ENCODE assay signal across 20 cellular contexts in the genomic region with DNA sequence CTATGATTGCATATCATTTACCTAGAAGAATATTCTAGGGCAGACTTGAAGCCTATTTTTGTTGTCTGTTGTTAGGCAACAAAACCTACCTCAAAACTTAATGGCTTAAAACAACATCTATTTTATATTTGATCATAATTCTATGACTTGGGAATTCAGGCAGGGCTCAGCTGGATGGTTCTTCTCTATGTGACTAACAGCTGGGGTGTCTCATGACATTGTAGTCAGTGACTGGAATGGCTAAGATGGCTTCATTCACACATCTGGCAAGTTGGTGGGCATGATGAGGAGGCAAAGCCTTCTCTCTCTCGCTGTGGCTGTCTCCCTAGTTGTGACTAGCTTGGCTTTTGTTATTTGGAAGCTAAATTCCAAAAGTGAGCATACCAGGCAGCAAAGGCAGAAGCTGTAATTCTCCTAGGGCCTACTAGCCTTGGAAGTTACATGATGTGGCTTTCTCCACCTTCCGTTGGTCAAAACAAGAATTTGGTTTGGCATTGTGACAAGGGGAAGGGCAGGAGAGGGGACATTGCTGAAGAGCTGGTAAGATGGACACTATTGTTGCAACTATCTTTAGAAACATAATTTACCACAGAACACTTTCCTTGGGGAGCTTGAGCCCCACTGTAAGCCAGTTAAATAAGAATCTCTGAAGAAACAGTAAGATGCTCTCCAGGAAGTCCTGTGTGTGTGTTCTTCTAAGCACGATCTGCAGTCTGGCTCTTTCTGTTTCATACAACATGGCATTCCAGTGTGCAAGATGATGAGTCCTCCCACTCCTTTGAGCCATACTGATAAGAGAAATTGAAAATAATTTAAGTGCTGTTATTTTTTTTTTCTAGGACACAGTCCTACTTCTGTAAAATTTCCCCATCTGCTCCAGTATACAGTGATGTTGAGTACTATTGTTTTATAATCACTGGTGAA. TPM values are rescaled to one million over a fixed set of nuclear protein-coding genes. Genes with fewer than 3 reads are reported as not detected.
DNase-seq lines count a peak whose midpoint lies in the region; ATAC-seq lines count a peak whose summit lies in the region.
"Had no signal": no experiment of that assay in that cellular context is flagged by ENCODE, and none has a peak within 500 bp of the region (broad histone marks: within the 10 kb centered on the region; RNA-seq: fewer than 3 reads in every experiment).

No MANE protein-coding gene starts in this region.

- H3K9me3 Mint-ChIP-seq in naive thymus-derived CD4-positive, alpha-beta T cell, result peaks cover 0 to 10% (median 0%) of the 10 kb centered on the region in 11 donors
- H3K9me3 Mint-ChIP-seq: immature natural killer cell had no signal

- H3K27me3 Mint-ChIP-seq in naive thymus-derived CD4-positive, alpha-beta T cell, result no peaks in the 10 kb centered on the region
- H3K27me3 Mint-ChIP-seq: activated CD4-positive, alpha-beta memory T cell treated with anti-CD3 and anti-CD28 coated beads, Interleukin-2, amount 10 ng/mL, durations not matched to agents 7 days and 5 days had no signal

- ATAC-seq in naive thymus-derived CD4-positive, alpha-beta T cell, result no peak
- ATAC-seq in HG02870 (IDR thresholded peaks at IDR 0.05; ENCODE audit: unreplicated experiment), result no peak

- peaks cover 0 to 50% (median 6%) of the 10 kb centered on the region in 5 donors for H3K36me3 Mint-ChIP-seq in naive thymus-derived CD4-positive, alpha-beta T cell

- H3K36me3 ChIP-seq in naive thymus-derived CD4-positive, alpha-beta T cell (ENCODE audit: control insufficient read depth in 2 of 3, insufficient read depth in 3 of 3, low read length in 3 of 3), result no peaks in the 10 kb centered on the region
- H3K36me3 ChIP-seq: colonic mucosa, right atrium auricular region had no signal

- no peaks in the 10 kb centered on the region for H3K9me3 ChIP-seq in naive thymus-derived CD4-positive, alpha-beta T cell (ENCODE audit: control insufficient read depth in 2 of 3, low read length in 3 of 3)
- H3K9me3 ChIP-seq: colonic mucosa had no signal

- peak overlapping the region in 5 of 10 donors; percentile 35 to 60 (median 42) for H3K4me3 Mint-ChIP-seq in naive thymus-derived CD4-positive, alpha-beta T cell
- H3K4me3 Mint-ChIP-seq: activated CD4-positive, alpha-beta memory T cell treated with anti-CD3 and anti-CD28 coated beads, Interleukin-2, amount 10 ng/mL, durations not matched to agents 7 days and 5 days; immature natural killer cell had no signal

- H3K27ac Mint-ChIP-seq in naive thymus-derived CD4-positive, alpha-beta T cell, result peak overlapping the region in 6 of 9 donors; percentile 23 to 77 (median 56)
- H3K27ac Mint-ChIP-seq: activated CD4-positive, alpha-beta memory T cell treated with anti-CD3 and anti-CD28 coated beads, Interleukin-2, amount 10 ng/mL, durations not matched to agents 7 days and 5 days; immature natural killer cell had no signal

- H3K27ac ChIP-seq in naive thymus-derived CD4-positive, alpha-beta T cell (ENCODE audit: low read depth, low read length), result peak overlapping the region; percentile 12
- H3K27ac ChIP-seq: colonic mucosa, right atrium auricular region, tibial nerve had no signal

- CTCF ChIA-PET in naive thymus-derived CD4-positive, alpha-beta T cell (lab: Charles Lee), result interaction anchor here (1.0 to 1.3 kb wide), 2 partner anchors 13 to 73 kb away, joined by 3 read pairs; no protein-coding TSS in a partner anchor

- peak; percentile 85 for DNase-seq in GF-D8 (lab: John Stamatoyannopoulos, UW)
- DNase-seq in NCI-H226, result peak; percentile 77
- peak; percentile 43 for DNase-seq in astrocyte of the hippocampus (ENCODE audit: low read depth, low spot score)
- peak in 1 of 9 donors; percentile 8 for DNase-seq in naive thymus-derived CD4-positive, alpha-beta T cell
- DNase-seq in DMS79 treated with DMSO at 0.1 percent for 48 hours (lab: John Stamatoyannopoulos, UW), result no peak
- no peak for DNase-seq in NCI-H1694 (lab: John Stamatoyannopoulos, UW)
- no peak for DNase-seq in activated CD4-positive, CD25-positive, alpha-beta regulatory T cell treated with anti-CD3 and anti-CD28 coated beads, Interleukin-2, amount 50 U/mL, for 72 hours
- DNase-seq: activated CD4-positive, alpha-beta memory T cell treated with anti-CD3 and anti-CD28 coated beads, Interleukin-2, amount 10 ng/mL, durations not matched to agents 7 days and 5 days; colonic mucosa; glutamatergic neuron; GOT3; immature natural killer cell; mammary epithelial cell; NCI-H1105 treated with DMSO at 0.1 percent for 48 hours; SHP77 treated with DMSO at 0.1 percent for 48 hours; stimulated activated CD4-positive, alpha-beta T cell treated with anti-CD3 and anti-CD28 coated beads, Interleukin-2, amount 100 ng/mL, for 24 hours; T1000 had no signal

- peaks cover 0 to 3% of the 10 kb centered on the region in 2 donors for H3K4me1 ChIP-seq in naive thymus-derived CD4-positive, alpha-beta T cell (ENCODE audit: control insufficient read depth in 2 of 2, insufficient read depth in 2 of 2, low read length in 2 of 2)
- H3K4me1 ChIP-seq: colonic mucosa had no signal

- no peak overlapping the region for H3K4me3 ChIP-seq in naive thymus-derived CD4-positive, alpha-beta T cell (ENCODE audit: low read length)
- H3K4me3 ChIP-seq: colonic mucosa, right atrium auricular region, tibial nerve had no signal

- intact Hi-C loops in naive thymus-derived CD4-positive, alpha-beta T cell (cut with micrococcal nuclease), result no loop called here

- POLR2A ChIA-PET in naive thymus-derived CD4-positive, alpha-beta T cell (lab: Charles Lee), result no interaction called here

- H3K27me3 ChIP-seq in naive thymus-derived CD4-positive, alpha-beta T cell (ENCODE audit: control insufficient read depth in 2 of 2, insufficient read depth in 2 of 2, low read length in 2 of 2), result no peaks in the 10 kb centered on the region
- H3K27me3 ChIP-seq: colonic mucosa, right atrium auricular region, tibial nerve had no signal

- H3K4me1 Mint-ChIP-seq in naive thymus-derived CD4-positive, alpha-beta T cell, result peaks cover 0 to 29% (median 16%) of the 10 kb centered on the region in 7 donors

RNA-seq across cellular contexts. Expression of gene ZNRF1, which starts 39.5 kb away (rescaled TPM):
- 10 to 100 TPM in 1 of 5 experiments, 1 to 10 TPM in 4; 1.8 to 27.9 (median 2.6) TPM for total RNA-seq in naive thymus-derived CD4-positive, alpha-beta T cell
- polyA plus RNA-seq in naive thymus-derived CD4-positive, alpha-beta T cell, result 1 to 10 TPM; 1.2 to 1.4 TPM

RNA-seq across cellular contexts. Expression of gene WDR59, which starts 53.4 kb away (rescaled TPM):
- 100 to 1,000 TPM in 2 of 5 experiments, 10 to 100 TPM in 3; 82.7 to 130 (median 84.7) TPM for total RNA-seq in naive thymus-derived CD4-positive, alpha-beta T cell
- polyA plus RNA-seq in naive thymus-derived CD4-positive, alpha-beta T cell, result 10 to 100 TPM; 11.6 to 13.2 TPM

Comparison
In these comparisons a context has a peak if more than half of its experiments do, and no peak if none do; other contexts are left out.
1. DNase-seq: peak in GF-D8 (single experiment), NCI-H226 (single experiment) and astrocyte of the hippocampus (single experiment); none in DMS79 treated with DMSO at 0.1 percent for 48 hours (single experiment), NCI-H1694 (single experiment) and activated CD4-positive, CD25-positive, alpha-beta regulatory T cell treated with anti-CD3 and anti-CD28 coated beads, Interleukin-2, amount 50 U/mL, for 72 hours (single experiment).